Comparison of ENCODE assay signal across 8 cellular contexts in the genomic region with DNA sequence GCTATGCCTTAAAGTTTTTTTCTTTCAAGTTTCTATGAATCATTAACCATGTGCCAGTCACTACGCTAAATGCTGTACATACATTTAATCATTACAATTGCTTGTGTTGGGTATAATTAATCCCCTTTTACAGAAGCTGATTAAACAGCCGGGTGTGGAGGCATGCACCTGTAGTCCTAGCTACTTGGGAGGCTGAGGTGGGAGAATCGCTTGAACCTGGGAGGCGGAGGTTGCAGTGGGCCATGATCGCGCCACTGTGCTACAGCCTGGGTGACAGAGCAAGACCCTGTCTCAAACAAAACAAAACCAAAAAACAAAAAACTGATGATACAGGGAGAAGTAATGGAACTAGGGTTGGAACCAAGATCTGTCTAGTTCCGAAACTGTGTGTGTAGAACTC. TPM values are rescaled to one million over a fixed set of nuclear protein-coding genes. Genes with fewer than 3 reads are reported as not detected.
DNase-seq lines count a peak whose midpoint lies in the region; ATAC-seq, FAIRE-seq and TF ChIP-seq lines count a peak whose summit lies in the region.
"Had no signal": no experiment of that assay in that cellular context is flagged by ENCODE, and none has a peak within 500 bp of the region (broad histone marks: within the 10 kb centered on the region; RNA-seq: fewer than 3 reads in every experiment).

No MANE protein-coding gene starts in this region.

- intact Hi-C loops in kidney (cut with DNase I) = no loop called here
- intact Hi-C loops in stomach (cut with DNase I; ENCODE audit: low total_unique reads) = no loop called here

- DNase-seq in activated CD8-positive, alpha-beta T cell treated with anti-CD3 and anti-CD28 coated beads, Interleukin-2, amount 10 ng/mL, durations not matched to agents 7 days and 5 days = no peak
- DNase-seq in kidney = peak; percentile 63
- no peak for DNase-seq in stomach
- no peak for DNase-seq in chondrocyte (ENCODE audit: low spot score)
- no peak for DNase-seq in Kasumi-1 (lab: John Stamatoyannopoulos, UW)

- TF ChIP-seq CTCF in kidney (IDR thresholded peaks at IDR 0.05; ENCODE audit: borderline replicate concordance, extremely low read depth, insufficient read depth) = no peak
- no peak for TF ChIP-seq CTCF in stomach (IDR thresholded peaks at IDR 0.05)
- TF ChIP-seq CTCF in chondrocyte (IDR thresholded peaks at IDR 0.05) = no peak

- H3K27ac ChIP-seq in HUES64 (ENCODE audit: low read depth, low read length) = peak overlapping the region; percentile 91; the same call in 1 of the 2 replicates
- H3K27ac ChIP-seq in kidney (ENCODE audit: low read depth in 2 of 2, low read length in 2 of 2) = peak overlapping the region; percentile 95 to 99
- H3K27ac ChIP-seq in stomach = peak overlapping the region; percentile 98 to 100 (median 100)

- FAIRE-seq in kidney (lab: Jason Lieb, UNC) = no peak

- H3K36me3 ChIP-seq in HUES64 (ENCODE audit: insufficient read depth, low read length) = no peaks in the 10 kb centered on the region
- H3K36me3 ChIP-seq in kidney (ENCODE audit: control insufficient read depth in 1 of 2, insufficient read depth in 2 of 2, low read length in 2 of 2) = no peaks in the 10 kb centered on the region
- H3K36me3 ChIP-seq in stomach = no peaks in the 10 kb centered on the region

- TF ChIP-seq EP300 in stomach (IDR thresholded peaks at IDR 0.05) = no peak

- CTCF ChIA-PET in activated CD8-positive, alpha-beta T cell treated with anti-CD3 and anti-CD28 coated beads, Interleukin-2, amount 10 ng/mL, durations not matched to agents 7 days and 5 days (lab: Charles Lee) = interaction anchor here (0.9 to 2.1 kb wide), 7 partner anchors 11 to 1264 kb away, joined by 3 to 6 read pairs (median 4); a partner anchor contains a TSS

- H3K36me3 Mint-ChIP-seq in activated CD8-positive, alpha-beta T cell treated with anti-CD3 and anti-CD28 coated beads, Interleukin-2, amount 10 ng/mL, durations not matched to agents 7 days and 5 days (ENCODE audit: low read depth) = peaks cover 12% of the 10 kb centered on the region
- peaks cover 1% of the 10 kb centered on the region for H3K36me3 Mint-ChIP-seq in chondrocyte (ENCODE audit: low read depth)

- TF ChIP-seq POLR2A in stomach (IDR thresholded peaks at IDR 0.05) = no peak

- peak overlapping the region; percentile 98 for H3K27ac Mint-ChIP-seq in activated CD8-positive, alpha-beta T cell treated with anti-CD3 and anti-CD28 coated beads, Interleukin-2, amount 10 ng/mL, durations not matched to agents 7 days and 5 days
- no peak overlapping the region for H3K27ac Mint-ChIP-seq in chondrocyte (ENCODE audit: unreplicated experiment)

- peak overlapping the region; percentile 72 for H3K4me3 ChIP-seq in HUES64 (ENCODE audit: low read length)
- peak overlapping the region in 1 of 2 donors; percentile 74 for H3K4me3 ChIP-seq in kidney (ENCODE audit: low read length in 2 of 2)
- no peak overlapping the region for H3K4me3 ChIP-seq in stomach

- H3K4me1 Mint-ChIP-seq in activated CD8-positive, alpha-beta T cell treated with anti-CD3 and anti-CD28 coated beads, Interleukin-2, amount 10 ng/mL, durations not matched to agents 7 days and 5 days (ENCODE audit: low read depth) = peaks cover 51% of the 10 kb centered on the region
- peaks cover 48% of the 10 kb centered on the region for H3K4me1 Mint-ChIP-seq in chondrocyte (ENCODE audit: low read depth)

- H3K9me3 ChIP-seq in HUES64 (ENCODE audit: insufficient read depth, low read depth, low read length) = no peaks in the 10 kb centered on the region
- H3K9me3 ChIP-seq in kidney (ENCODE audit: control insufficient read depth in 1 of 2, low read length in 2 of 2) = no peaks in the 10 kb centered on the region
- H3K9me3 ChIP-seq in stomach = no peaks in the 10 kb centered on the region

- WGBS in HUES64 = 96% methylated on average over 6 of the region's 7 CpGs
- 88 to 91% (median 90%) methylated on average over 7 of the region's 7 CpGs for WGBS in stomach, 5 donors

- H3K9me3 Mint-ChIP-seq in activated CD8-positive, alpha-beta T cell treated with anti-CD3 and anti-CD28 coated beads, Interleukin-2, amount 10 ng/mL, durations not matched to agents 7 days and 5 days (ENCODE audit: insufficient read depth) = no peaks in the 10 kb centered on the region
- H3K9me3 Mint-ChIP-seq in chondrocyte (ENCODE audit: low read depth) = no peaks in the 10 kb centered on the region

- peak overlapping the region; percentile 90; the same call in 1 of the 2 replicates for H3K9ac ChIP-seq in HUES64 (ENCODE audit: low read depth, low read length)
- H3K9ac ChIP-seq in kidney (ENCODE audit: low read length in 2 of 2) = peak overlapping the region; percentile 78 to 80

- H3K4me1 ChIP-seq in HUES64 (ENCODE audit: insufficient read depth, low read length) = peaks cover 24% of the 10 kb centered on the region
- H3K4me1 ChIP-seq in kidney (ENCODE audit: control insufficient read depth in 1 of 2, insufficient read depth in 1 of 2, low read depth in 1 of 2, low read length in 2 of 2) = peaks cover 19 to 26% of the 10 kb centered on the region in 2 donors
- peaks cover 26 to 58% (median 45%) of the 10 kb centered on the region in 4 donors for H3K4me1 ChIP-seq in stomach

- no peak for ATAC-seq in activated CD8-positive, alpha-beta T cell treated with anti-CD3 and anti-CD28 coated beads, Interleukin-2, amount 10 ng/mL, durations not matched to agents 7 days and 5 days
- ATAC-seq in GM19397 (IDR thresholded peaks at IDR 0.05; ENCODE audit: unreplicated experiment) = no peak

- peaks cover 13% of the 10 kb centered on the region for H3K27me3 Mint-ChIP-seq in activated CD8-positive, alpha-beta T cell treated with anti-CD3 and anti-CD28 coated beads, Interleukin-2, amount 10 ng/mL, durations not matched to agents 7 days and 5 days (ENCODE audit: low read depth)
- no peaks in the 10 kb centered on the region for H3K27me3 Mint-ChIP-seq in chondrocyte (ENCODE audit: low read depth)

- H3K27me3 ChIP-seq in HUES64 (ENCODE audit: insufficient read depth, low read length) = no peaks in the 10 kb centered on the region
- H3K27me3 ChIP-seq in stomach = no peaks in the 10 kb centered on the region

- POLR2A ChIA-PET in activated CD8-positive, alpha-beta T cell treated with anti-CD3 and anti-CD28 coated beads, Interleukin-2, amount 10 ng/mL, durations not matched to agents 7 days and 5 days (lab: Charles Lee) = interaction anchor here (1.0 to 1.7 kb wide), 3 partner anchors 66 to 363 kb away, joined by 3 to 4 read pairs (median 3); a partner anchor contains a TSS

- H3K4me3 Mint-ChIP-seq in activated CD8-positive, alpha-beta T cell treated with anti-CD3 and anti-CD28 coated beads, Interleukin-2, amount 10 ng/mL, durations not matched to agents 7 days and 5 days = peak overlapping the region; percentile 83
- no peak overlapping the region for H3K4me3 Mint-ChIP-seq in chondrocyte (ENCODE audit: unreplicated experiment)

RNA-seq across cellular contexts. Expression of a gene that starts 1.2 kb away (rescaled TPM):
- polyA plus RNA-seq in HUES64 (2013, experiment 1 of 2) = 41.1 TPM
- polyA plus RNA-seq in HUES64 (2013, experiment 2 of 2) = 48.9 TPM
- 10 to 100 TPM; 28.2 to 28.3 TPM for total RNA-seq in activated CD8-positive, alpha-beta T cell treated with anti-CD3 and anti-CD28 coated beads, Interleukin-2, amount 10 ng/mL, durations not matched to agents 7 days and 5 days
- total RNA-seq in kidney (32.2 TPM), stomach (100 to 1,000 TPM in 1 of 5 donors, 10 to 100 TPM in 3, 1 to 10 TPM in 1; 6.4 to 117 (median 25.9) TPM), chondrocyte (39.1 to 51.2 TPM (median 48.8 TPM) in 3 replicates)
- polyA plus RNA-seq in kidney (ENCODE audit: insufficient read depth, low read depth, low replicate concordance) (26.1 TPM), stomach (10 to 100 TPM; 14.1 to 28.6 (median 14.9) TPM)

RNA-seq across cellular contexts. Expression of a gene that starts 20.4 kb away (rescaled TPM):
- not detected for polyA plus RNA-seq in HUES64 (2013, experiment 1 of 2)
- not detected for polyA plus RNA-seq in HUES64 (2013, experiment 2 of 2)
- not detected for total RNA-seq in activated CD8-positive, alpha-beta T cell treated with anti-CD3 and anti-CD28 coated beads, Interleukin-2, amount 10 ng/mL, durations not matched to agents 7 days and 5 days
- total RNA-seq in kidney (0.79 TPM), stomach (10 to 100 TPM in 2 of 5 donors, 1 to 10 TPM in 2, not detected in 1; 1.8 to 91.2 (median 11.6) TPM), chondrocyte (not detected in 3 replicates)
- polyA plus RNA-seq in kidney (ENCODE audit: insufficient read depth, low read depth, low replicate concordance) (2.8 TPM), stomach (10 to 100 TPM; 10.7 to 68.1 (median 21.9) TPM)
- total RNA-seq: sciatic nerve had no signal
